In genomic region chr11:809287-810039, GRCh38 we compare ENCODE assay signal across 8 cellular contexts. TPM values are rescaled to one million over a fixed set of nuclear protein-coding genes. Genes with fewer than 3 reads are reported as not detected.
DNase-seq lines count a peak whose midpoint lies in the region; ATAC-seq, FAIRE-seq and TF ChIP-seq lines count a peak whose summit lies in the region.

Gene RPLP2 (plus strand): TSS chr11:809967. CDS start chr11:810235, 268 bp downstream.

- H3K36me3 Mint-ChIP-seq in progenitor cell of endocrine pancreas (ENCODE audit: insufficient read depth) = peaks cover 6% of the 10 kb centered on the region

- peaks cover 15% of the 10 kb centered on the region for H3K4me1 Mint-ChIP-seq in progenitor cell of endocrine pancreas (ENCODE audit: low read depth)

- intact Hi-C loops in T-helper 1 cell treated with Interleukin-12 subunit alpha and Interleukin-12 subunit beta and Interleukin-4 antibody, amounts not matched to agents 30 ng/mL and 1 ng/mL, for 36 hours (cut with micrococcal nuclease) = loop anchor here (1.0 to 5.0 kb wide), 9 partner anchors 10 to 542 kb away; partner anchors contain the start of genes DEAF1, GATD1, PHRF1 and POLR2L
- intact Hi-C loops in left cardiac atrium (cut with DNase I) = no loop called here

- peak; percentile 94 for TF ChIP-seq POLR2A in GM12892 (IDR thresholded peaks at IDR 0.05; ENCODE audit: low read depth, low read length)

- no peak for TF ChIP-seq CTCF in progenitor cell of endocrine pancreas (IDR thresholded peaks at IDR 0.05; ENCODE audit: unreplicated experiment)

- peak within 1 kb of the TSS; percentile 93 for H3K4me3 Mint-ChIP-seq in progenitor cell of endocrine pancreas (ENCODE audit: low read depth)

- H3K27ac Mint-ChIP-seq in progenitor cell of endocrine pancreas = peak within 1 kb of the TSS; percentile 99

- peak; percentile 100 for FAIRE-seq in GM12892 (lab: Jason Lieb, UNC)

- ATAC-seq in HG02870 (IDR thresholded peaks at IDR 0.05; ENCODE audit: unreplicated experiment) = peak; percentile 69
- peak; percentile 90 to 93 for ATAC-seq in left cardiac atrium

- H3K9me3 Mint-ChIP-seq in progenitor cell of endocrine pancreas (ENCODE audit: low read depth) = no peaks in the 10 kb centered on the region

- no peaks in the 10 kb centered on the region for H3K27me3 Mint-ChIP-seq in progenitor cell of endocrine pancreas

- peak; percentile 99 for DNase-seq in GM12892 (ENCODE audit: insufficient read length)
- DNase-seq in NCI-H146 treated with DMSO at 0.1 percent for 48 hours (lab: John Stamatoyannopoulos, UW; ENCODE audit: unreplicated experiment) = peak; percentile 94
- DNase-seq in amniotic epithelial cell (ENCODE audit: low read depth) = peak; percentile 94
- DNase-seq in left cardiac atrium = peak; percentile 99
- DNase-seq in progenitor cell of endocrine pancreas (ENCODE audit: low spot score, unreplicated experiment) = peak; percentile 91
- peak; percentile 98 for DNase-seq in ureter (ENCODE audit: low spot score)

RNA-seq across cellular contexts. Expression of gene RPLP2, which starts in this region (rescaled TPM):
- polyA plus RNA-seq in GM12892 (2012; ENCODE audit: missing spikeins) = 3,963 TPM
- 1,883 and 1,900 TPM in 2 replicates for total RNA-seq in T-helper 1 cell treated with Interleukin-12 subunit alpha and Interleukin-12 subunit beta and Interleukin-4 antibody, amounts not matched to agents 30 ng/mL and 1 ng/mL, for 36 hours
- 1,000 to 10,000 TPM; 1,371 to 1,375 TPM for total RNA-seq in left cardiac atrium
- 1,463 and 1,530 TPM in 2 replicates for total RNA-seq in progenitor cell of endocrine pancreas
- 2,024 TPM for total RNA-seq in ureter

Comparison
In these comparisons a context has a peak if more than half of its experiments do, and no peak if none do; other contexts are left out.
1. Peak in every context shown above with its lines: DNase-seq and ATAC-seq.